Comparison of ENCODE assay signal across 1 cellular context in the genomic region with DNA sequence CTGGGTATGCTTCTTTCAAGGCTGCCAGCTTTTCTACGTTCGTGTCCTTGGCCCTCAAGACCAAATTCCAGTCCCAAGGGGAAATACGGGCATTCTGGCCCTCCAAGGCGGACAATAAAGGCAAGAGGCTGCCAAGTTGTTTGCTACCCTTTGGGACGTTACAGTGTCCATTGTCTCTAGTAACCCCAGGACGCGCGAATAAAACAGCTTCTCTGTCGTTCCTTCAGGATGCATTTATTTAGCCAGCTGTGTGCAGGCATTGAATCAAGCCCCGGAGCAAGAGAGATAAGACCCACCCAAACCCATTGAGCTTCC.
TF ChIP-seq lines count a peak whose summit lies in the region.

No MANE protein-coding gene starts in this region.

TF ChIP-seq in IMR-90, 13 proteins besides CTCF, POLR2A, EP300 and RAD21 (continued from another document):
- TF ChIP-seq, protein P1, sequence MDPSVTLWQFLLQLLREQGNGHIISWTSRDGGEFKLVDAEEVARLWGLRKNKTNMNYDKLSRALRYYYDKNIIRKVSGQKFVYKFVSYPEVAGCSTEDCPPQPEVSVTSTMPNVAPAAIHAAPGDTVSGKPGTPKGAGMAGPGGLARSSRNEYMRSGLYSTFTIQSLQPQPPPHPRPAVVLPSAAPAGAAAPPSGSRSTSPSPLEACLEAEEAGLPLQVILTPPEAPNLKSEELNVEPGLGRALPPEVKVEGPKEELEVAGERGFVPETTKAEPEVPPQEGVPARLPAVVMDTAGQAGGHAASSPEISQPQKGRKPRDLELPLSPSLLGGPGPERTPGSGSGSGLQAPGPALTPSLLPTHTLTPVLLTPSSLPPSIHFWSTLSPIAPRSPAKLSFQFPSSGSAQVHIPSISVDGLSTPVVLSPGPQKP (IDR thresholded peaks at IDR 0.05; ENCODE audit: borderline replicate concordance, low read depth, low read length): no peak
